ENCODE assay signal across 25 cellular contexts in the genomic region with DNA sequence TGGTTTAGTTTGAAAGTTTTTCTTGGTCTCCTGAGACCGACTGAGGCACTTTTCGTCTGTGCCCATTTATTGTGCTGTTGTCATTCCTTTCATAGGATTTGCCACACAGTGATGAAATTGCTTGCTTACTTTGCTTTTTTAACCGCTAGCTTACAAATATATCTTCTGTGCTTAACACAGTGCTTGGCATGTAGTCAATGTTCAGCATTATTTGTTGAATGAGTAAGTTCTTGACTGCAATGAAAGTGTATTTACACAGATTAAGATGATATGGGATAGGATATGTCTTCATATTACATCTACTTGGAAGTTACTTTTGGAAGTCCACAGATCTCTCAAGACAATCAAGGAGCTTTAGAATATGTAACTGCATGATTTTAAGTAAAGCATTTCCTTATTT.
"Had no signal": no experiment of that assay in that cellular context is flagged by ENCODE, and none has a peak within 500 bp of the region (broad histone marks: within the 10 kb centered on the region; RNA-seq: fewer than 3 reads in every experiment).

No MANE protein-coding gene starts in this region.

- H3K27ac Mint-ChIP-seq: activated CD4-positive, alpha-beta memory T cell treated with anti-CD3 and anti-CD28 coated beads for 36 hours; activated CD4-positive, alpha-beta T cell treated with anti-CD3 and anti-CD28 coated beads, Interleukin-2, amount 10 ng/mL, durations not matched to agents 7 days and 5 days; activated naive CD8-positive, alpha-beta T cell had no signal

- H3K4me1 Mint-ChIP-seq: activated CD4-positive, alpha-beta T cell treated with anti-CD3 and anti-CD28 coated beads, Interleukin-2, amount 10 ng/mL, durations not matched to agents 7 days and 5 days had no signal

- H3K27me3 ChIP-seq: brain microvascular endothelial cell had no signal

- H3K9me3 Mint-ChIP-seq: activated CD4-positive, alpha-beta memory T cell treated with anti-CD3 and anti-CD28 coated beads for 36 hours; activated CD4-positive, alpha-beta T cell treated with anti-CD3 and anti-CD28 coated beads, Interleukin-2, amount 10 ng/mL, durations not matched to agents 7 days and 5 days; activated T-cell treated with anti-CD3 and anti-CD28 coated beads, Interleukin-2, amount 50 U/mL, for 4 hours had no signal

- H3K4me3 Mint-ChIP-seq: activated CD4-positive, alpha-beta memory T cell treated with anti-CD3 and anti-CD28 coated beads for 36 hours; activated CD4-positive, alpha-beta T cell treated with anti-CD3 and anti-CD28 coated beads, Interleukin-2, amount 10 ng/mL, durations not matched to agents 7 days and 5 days; activated naive CD8-positive, alpha-beta T cell; activated T-cell treated with anti-CD3 and anti-CD28 coated beads, Interleukin-2, amount 50 U/mL, for 4 hours had no signal

- H3K36me3 Mint-ChIP-seq: activated CD4-positive, alpha-beta memory T cell treated with anti-CD3 and anti-CD28 coated beads for 36 hours; activated naive CD8-positive, alpha-beta T cell had no signal

- H3K36me3 ChIP-seq: brain microvascular endothelial cell had no signal

- H3K27me3 Mint-ChIP-seq: activated CD4-positive, alpha-beta T cell treated with anti-CD3 and anti-CD28 coated beads, Interleukin-2, amount 10 ng/mL, durations not matched to agents 7 days and 5 days; activated naive CD8-positive, alpha-beta T cell had no signal

- H3K27ac ChIP-seq: brain microvascular endothelial cell, SK-N-MC, VCaP had no signal

- DNase-seq: activated CD4-positive, alpha-beta memory T cell treated with anti-CD3 and anti-CD28 coated beads for 36 hours; activated CD4-positive, alpha-beta T cell treated with anti-CD3 and anti-CD28 coated beads, Interleukin-2, amount 10 ng/mL, durations not matched to agents 7 days and 5 days; activated CD4-positive, CD25-positive, alpha-beta regulatory T cell; activated CD8-positive, alpha-beta memory T cell treated with anti-CD3 and anti-CD28 coated beads for 24 hours; activated effector memory CD4-positive, alpha-beta T cell treated with anti-CD3 and anti-CD28 coated beads, Interleukin-2, amount 50 U/mL, for 16 hours; activated naive CD4-positive, alpha-beta T cell treated with Interleukin-2 at 50 U/mL for 16 hours; activated T-cell treated with anti-CD3 and anti-CD28 coated beads, Interleukin-2, amount 50 U/mL, for 4 hours; brain microvascular endothelial cell; cerebellar nuclear complex; Kasumi-1; KBM-7; MV-4-11; NCI-H1092 treated with DMSO at 0.1 percent for 48 hours; NCI-H1417 treated with DMSO at 0.1 percent for 48 hours; NCI-H2029; NCI-H2107; NCI-H226; NCI-H526; NCI-H82; OCI-M1; T-helper 1 cell had no signal

- ATAC-seq: activated T-cell treated with anti-CD3 and anti-CD28 coated beads, Interleukin-2, amount 50 U/mL, for 4 hours; Right ventricle myocardium inferior had no signal

- H3K4me3 ChIP-seq: SK-N-MC had no signal
